In the genomic region with DNA sequence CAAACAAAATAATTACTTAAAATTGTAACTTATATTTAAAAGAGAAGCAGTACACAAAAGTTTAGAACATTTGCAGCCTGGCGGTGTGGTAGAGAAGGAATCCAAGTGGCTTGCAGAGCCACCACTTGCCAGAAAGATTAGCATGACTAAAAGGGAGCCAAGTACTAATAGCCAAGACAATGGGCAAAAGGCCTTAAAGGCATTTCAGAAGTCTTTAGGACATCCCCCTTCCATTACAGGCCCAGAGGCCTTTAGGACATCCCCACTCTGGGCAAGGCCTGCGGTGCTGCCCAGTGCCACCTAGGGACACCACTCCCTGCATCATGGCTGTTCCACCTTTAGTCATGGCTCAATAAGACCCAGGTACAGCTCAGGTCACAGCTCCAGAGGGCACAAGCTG, we compare ENCODE assay signal across 26 cellular contexts. TPM values are rescaled to one million over a fixed set of nuclear protein-coding genes. Genes with fewer than 3 reads are reported as not detected.
"Had no signal": no experiment of that assay in that cellular context is flagged by ENCODE, and none has a peak within 500 bp of the region (broad histone marks: within the 10 kb centered on the region; RNA-seq: fewer than 3 reads in every experiment).

No MANE protein-coding gene starts in this region.

- DNase-seq: effector memory CD8-positive, alpha-beta T cell; esophagus squamous epithelium; foreskin fibroblast; glutamatergic neuron; left cardiac atrium; left ventricle myocardium inferior; lower lobe of right lung; midbrain; nucleus accumbens; ovary; sigmoid colon; stimulated activated CD4-positive, alpha-beta T cell treated with anti-CD3 and anti-CD28 coated beads, Interleukin-12 subunit alpha, Interleukin-12 subunit beta, amount 100 ng/mL, for 4 hours; stimulated activated naive CD4-positive, alpha-beta T cell; thyroid gland had no signal

- H3K4me3 Mint-ChIP-seq: dendritic cell treated with granulocyte-macrophage colony-stimulating factor and Interleukin-4, amounts not matched to agents 40 ng/mL and 50 ng/mL, for 4 days; effector memory CD8-positive, alpha-beta T cell; memory B cell; natural killer cell treated with Interleukin-12 subunit alpha and Interleukin-12 subunit beta and Interleukin-15 and Interleukin-18, amount 100 ng/mL, for 72 hours; neural progenitor cell; type B pancreatic cell had no signal

- H3K9me3 ChIP-seq: gastroesophageal sphincter, lower lobe of right lung, ovary, right atrium auricular region, sigmoid colon, thyroid gland had no signal

- H3K36me3 Mint-ChIP-seq: memory B cell; natural killer cell treated with Interleukin-12 subunit alpha and Interleukin-12 subunit beta and Interleukin-15 and Interleukin-18, amount 100 ng/mL, for 72 hours; neural progenitor cell; type B pancreatic cell had no signal

- H3K9ac ChIP-seq: neural progenitor cell had no signal

- H3K27ac ChIP-seq: esophagus squamous epithelium, gastroesophageal sphincter, left ventricle myocardium inferior, lower lobe of right lung, neural progenitor cell, ovary, right atrium auricular region, sigmoid colon, skin epidermis, suprapubic skin, thyroid gland had no signal

- H3K27me3 ChIP-seq: esophagus squamous epithelium, neural progenitor cell, ovary, right atrium auricular region, sigmoid colon, suprapubic skin, thyroid gland had no signal

- H3K9me3 Mint-ChIP-seq: type B pancreatic cell had no signal

- H3K4me3 ChIP-seq: esophagus squamous epithelium, gastroesophageal sphincter, left ventricle myocardium inferior, lower lobe of right lung, neural progenitor cell, ovary, right atrium auricular region, sigmoid colon, skin epidermis, suprapubic skin, thyroid gland had no signal

- H3K4me1 ChIP-seq: esophagus squamous epithelium, gastroesophageal sphincter, left ventricle myocardium inferior, lower lobe of right lung, neural progenitor cell, right atrium auricular region, sigmoid colon, suprapubic skin, thyroid gland had no signal

- H3K4me1 Mint-ChIP-seq: memory B cell had no signal

- H3K27me3 Mint-ChIP-seq: dendritic cell treated with granulocyte-macrophage colony-stimulating factor and Interleukin-4, amounts not matched to agents 40 ng/mL and 50 ng/mL, for 4 days had no signal

- H3K27ac Mint-ChIP-seq: dendritic cell treated with granulocyte-macrophage colony-stimulating factor and Interleukin-4, amounts not matched to agents 40 ng/mL and 50 ng/mL, for 4 days; effector memory CD8-positive, alpha-beta T cell; memory B cell; natural killer cell treated with Interleukin-12 subunit alpha and Interleukin-12 subunit beta and Interleukin-15 and Interleukin-18, amount 100 ng/mL, for 72 hours; neural progenitor cell; type B pancreatic cell had no signal

- H3K36me3 ChIP-seq: esophagus squamous epithelium, gastroesophageal sphincter, left ventricle myocardium inferior, lower lobe of right lung, neural progenitor cell, ovary, right atrium auricular region, sigmoid colon, suprapubic skin, thyroid gland had no signal

- ATAC-seq: effector memory CD8-positive, alpha-beta T cell; gastroesophageal sphincter; left cardiac atrium; lower lobe of right lung; natural killer cell treated with Interleukin-12 subunit alpha and Interleukin-12 subunit beta and Interleukin-15 and Interleukin-18, amount 100 ng/mL, for 72 hours had no signal

RNA-seq across cellular contexts. Expression of a gene that starts 32.4 kb away (rescaled TPM):
- total RNA-seq: epithelial cell of proximal tubule; esophagus squamous epithelium; gastroesophageal sphincter; kidney; left cardiac atrium; left ventricle myocardium inferior; lower lobe of right lung; natural killer cell treated with Interleukin-12 subunit alpha and Interleukin-12 subunit beta and Interleukin-15 and Interleukin-18, amount 100 ng/mL, for 72 hours; ovary; posterior vena cava; right atrium auricular region; sigmoid colon; suprapubic skin; thyroid gland had no signal
- polyA plus RNA-seq: ovary, sigmoid colon had no signal

RNA-seq across cellular contexts. Expression of a gene that starts 46.9 kb away (rescaled TPM):
- total RNA-seq: epithelial cell of proximal tubule; esophagus squamous epithelium; gastroesophageal sphincter; kidney; left cardiac atrium; left ventricle myocardium inferior; lower lobe of right lung; natural killer cell treated with Interleukin-12 subunit alpha and Interleukin-12 subunit beta and Interleukin-15 and Interleukin-18, amount 100 ng/mL, for 72 hours; ovary; posterior vena cava; right atrium auricular region; sigmoid colon; suprapubic skin; thyroid gland had no signal
- polyA plus RNA-seq: ovary, sigmoid colon had no signal

RNA-seq across cellular contexts. Expression of a gene that starts 48.9 kb away (rescaled TPM):
- total RNA-seq: epithelial cell of proximal tubule; esophagus squamous epithelium; gastroesophageal sphincter; kidney; left ventricle myocardium inferior; lower lobe of right lung; natural killer cell treated with Interleukin-12 subunit alpha and Interleukin-12 subunit beta and Interleukin-15 and Interleukin-18, amount 100 ng/mL, for 72 hours; posterior vena cava; right atrium auricular region; sigmoid colon; suprapubic skin; thyroid gland had no signal
- polyA plus RNA-seq: ovary had no signal
